19 cellular contexts compared by ENCODE assay signal in genomic region chr3:186477033-186477432, GRCh38.
A peak's percentile ranks its signal among the peaks of the same experiment; 100 is the strongest.
DNase-seq lines count a peak whose midpoint lies in the region; ATAC-seq, FAIRE-seq and TF ChIP-seq lines count a peak whose summit lies in the region.
"Had no signal": no experiment of that assay in that cellular context is flagged by ENCODE, and none has a peak within 500 bp of the region (broad histone marks: within the 10 kb centered on the region; RNA-seq: fewer than 3 reads in every experiment).

No MANE protein-coding gene starts in this region.

- no peak overlapping the region for H2BK20ac ChIP-seq in IMR-90 (ENCODE audit: low read depth, low read length)

- H3K79me2 ChIP-seq in GM12878 (ENCODE audit: control insufficient read depth, insufficient read depth, low read length), result no peaks in the 10 kb centered on the region

- no peaks in the 10 kb centered on the region for H3K9me3 Mint-ChIP-seq in stimulated activated naive CD8-positive, alpha-beta T cell treated with anti-CD3 and anti-CD28 coated beads, Interleukin-15, amount 100 ng/mL, for 72 hours
- H3K9me3 Mint-ChIP-seq in stimulated activated effector memory CD8-positive, alpha-beta T cell treated with anti-CD3 and anti-CD28 coated beads, Interleukin-12 subunit alpha, Interleukin-12 subunit beta, amount 100 ng/mL, for 72 hours, result no peaks in the 10 kb centered on the region

- POLR2A ChIA-PET in IMR-90 (lab: Charles Lee; ENCODE audit: unreplicated experiment) (no interaction called here), GM12878 (lab: Charles Lee) (interaction anchor here (1.2 kb wide), 1 partner anchor 12 kb away, joined by 3 read pairs; no protein-coding TSS in a partner anchor)

- no peaks in the 10 kb centered on the region for H3K79me1 ChIP-seq in IMR-90 (ENCODE audit: low read depth in 1 of 2, low read length in 2 of 2)

- TF ChIP-seq POLR2A in IMR-90 (IDR thresholded peaks at IDR 0.05; ENCODE audit: low read depth, low read length), result no peak
- TF ChIP-seq POLR2A in GM12878 (IDR thresholded peaks at IDR 0.05; ENCODE audit: low read depth, low read length), result no peak

- no peak overlapping the region for H3K4me3 ChIP-seq in IMR-90 (ENCODE audit: insufficient read depth, low read depth, low read length)
- no peak overlapping the region for H3K4me3 ChIP-seq in GM12878
- H3K4me3 ChIP-seq: HAP-1 had no signal

- no peak for TF ChIP-seq EP300 in GM12878 (IDR thresholded peaks at IDR 0.05; ENCODE audit: borderline replicate concordance in 1 of 2, control insufficient read depth in 1 of 2, low read depth in 2 of 2, low read length in 2 of 2)

- H3K27ac Mint-ChIP-seq in stimulated activated naive CD8-positive, alpha-beta T cell treated with anti-CD3 and anti-CD28 coated beads, Interleukin-15, amount 100 ng/mL, for 72 hours, result peak overlapping the region; percentile 64 to 89
- H3K27ac Mint-ChIP-seq in stimulated activated effector memory CD8-positive, alpha-beta T cell treated with anti-CD3 and anti-CD28 coated beads, Interleukin-12 subunit alpha, Interleukin-12 subunit beta, amount 100 ng/mL, for 72 hours, result no peak overlapping the region

- no peak overlapping the region for H4K8ac ChIP-seq in IMR-90 (ENCODE audit: low read depth in 2 of 2, low read length in 2 of 2)

- RAD21 ChIA-PET in GM12878 (lab: Charles Lee; ENCODE audit: unreplicated experiment), result interaction anchor here (1.1 to 1.5 kb wide), 2 partner anchors 57 to 63 kb away, joined by 4 read pairs; no protein-coding TSS in a partner anchor

- no peak overlapping the region for H2BK15ac ChIP-seq in IMR-90 (ENCODE audit: low read depth, low read length)

- in situ Hi-C loops in IMR-90 (cut with MboI; ENCODE audit: low sequenced_read_pairs), result no loop called here
- in situ Hi-C loops in GM12878 (cut with MboI), result no loop called here

- H3K4me1 ChIP-seq in IMR-90 (ENCODE audit: control insufficient read depth, insufficient read depth, low read length) (peaks cover 4% of the 10 kb centered on the region), GM12878 (ENCODE audit: control insufficient read depth, insufficient read depth, low read length) (peaks cover 10% of the 10 kb centered on the region; the same call in 1 of the 2 replicates)
- H3K4me1 ChIP-seq: HAP-1 had no signal

- dilution Hi-C loops in IMR-90 (cut with HindIII; ENCODE audit: low sequenced_read_pairs, unreplicated experiment), result no loop called here

- H2BK120ac ChIP-seq in IMR-90 (ENCODE audit: low read depth, low read length), result no peak overlapping the region

- H3K27ac ChIP-seq in IMR-90 (ENCODE audit: insufficient read depth, low read length) (no peak overlapping the region), GM12878 (ENCODE audit: control insufficient read depth, insufficient read depth) (no peak overlapping the region; the same call in 1 of the 2 replicates)

- no peak for ATAC-seq in stimulated activated naive CD8-positive, alpha-beta T cell treated with anti-CD3 and anti-CD28 coated beads, Interleukin-15, amount 100 ng/mL, for 72 hours
- no peak for ATAC-seq in stimulated activated naive CD8-positive, alpha-beta T cell treated with anti-CD3 and anti-CD28 coated beads, Interleukin-15, Interleukin-2, amounts not matched to agents 100 U/mL and 50 U/mL, for 24 hours
- ATAC-seq in IMR-90 (ENCODE audit: low read depth), result no peak
- ATAC-seq in GM12878, result no peak
- no peak for ATAC-seq in stimulated activated effector memory CD8-positive, alpha-beta T cell treated with anti-CD3 and anti-CD28 coated beads, Interleukin-12 subunit alpha, Interleukin-12 subunit beta, amount 100 ng/mL, for 72 hours
- ATAC-seq in HG02763 (IDR thresholded peaks at IDR 0.05; ENCODE audit: unreplicated experiment), result no peak
- ATAC-seq in activated CD4-positive, CD25-positive, alpha-beta regulatory T cell treated with anti-CD3 and anti-CD28 coated beads, Interleukin-2, amount 50 U/mL, for 24 hours, result no peak
- ATAC-seq: PC-3 had no signal

- WGBS in IMR-90 (ENCODE audit: extremely low coverage in 2 of 2, insufficient read length in 1 of 2), 2 experiments, result 88% methylated on average over 6 of the region's 8 CpGs; no CpG with 5 or more reads in 1 of the 2 experiments
- 83% methylated on average over 8 of the region's 8 CpGs for WGBS in GM12878 (ENCODE audit: insufficient coverage, insufficient replicate concordance, low lambda C conversion rate, missing lambda C conversion rate)

- no peak overlapping the region for H4K91ac ChIP-seq in IMR-90 (ENCODE audit: insufficient read depth, low read depth, low read length)

- no peak overlapping the region for H3K14ac ChIP-seq in IMR-90 (replicated peaks; ENCODE audit: low read depth, low read length)

- TF ChIP-seq RAD21 in IMR-90 (IDR thresholded peaks at IDR 0.05; ENCODE audit: low read length), result no peak
- TF ChIP-seq RAD21 in GM12878 (IDR thresholded peaks at IDR 0.05; ENCODE audit: insufficient read depth, low read depth, low read length), result no peak

- H3K9me1 ChIP-seq in IMR-90 (ENCODE audit: insufficient read depth, low read length), result no peaks in the 10 kb centered on the region

- H3K4me2 ChIP-seq in IMR-90 (ENCODE audit: low read depth, low read length) (no peak overlapping the region), GM12878 (ENCODE audit: control insufficient read depth, insufficient read depth) (no peak overlapping the region)
- H3K4me2 ChIP-seq: SK-N-SH had no signal

- no peak for FAIRE-seq in GM12878 (lab: Jason Lieb, UNC)
- FAIRE-seq: GM12891 had no signal

- no peak overlapping the region for H3K9ac ChIP-seq in IMR-90 (ENCODE audit: low read depth, low read length)
- peak overlapping the region; percentile 17; the same call in 1 of the 2 replicates for H3K9ac ChIP-seq in GM12878 (ENCODE audit: control insufficient read depth, insufficient read depth, low read length)
- H3K9ac ChIP-seq: SK-N-SH had no signal

- H3K9me3 ChIP-seq in IMR-90 (ENCODE audit: control insufficient read depth, insufficient read depth, low read length) (no peaks in the 10 kb centered on the region), GM12878 (replicated peaks; ENCODE audit: control insufficient read depth, insufficient read depth, low read length) (no peaks in the 10 kb centered on the region)
- H3K9me3 ChIP-seq: HAP-1, SK-N-SH had no signal

- no peaks in the 10 kb centered on the region for H3K36me3 ChIP-seq in IMR-90 (ENCODE audit: control insufficient read depth, insufficient read depth, low read length)
- no peaks in the 10 kb centered on the region for H3K36me3 ChIP-seq in GM12878 (ENCODE audit: control insufficient read depth in 2 of 2, insufficient read depth in 2 of 2, low read length in 1 of 2)
- H3K36me3 ChIP-seq: HAP-1 had no signal

- CTCF ChIA-PET in IMR-90 (lab: Yijun Ruan, JAX), result no interaction called here
- CTCF ChIA-PET in GM12878 (lab: Yijun Ruan, JAX), result no interaction called here

- no peaks in the 10 kb centered on the region for H4K20me1 ChIP-seq in IMR-90 (ENCODE audit: insufficient read depth, low read length)
- H4K20me1 ChIP-seq in GM12878 (ENCODE audit: control insufficient read depth, insufficient read depth), result no peaks in the 10 kb centered on the region

- no peak overlapping the region for H3K23ac ChIP-seq in IMR-90 (ENCODE audit: low read depth, low read length)

- no peak overlapping the region for H2AK9ac ChIP-seq in IMR-90 (replicated peaks; ENCODE audit: low read depth, low read length, poor library complexity)

- H2AK5ac ChIP-seq in IMR-90 (ENCODE audit: low read depth, low read length), result no peak overlapping the region

- H3K18ac ChIP-seq in IMR-90 (ENCODE audit: low read depth, low read length), result 0 out of 2 replicates have a peak overlapping the region, but pooled peaks have one; percentile 27

- BruUV-seq in IMR-90 (replicated peaks; lab: Mats Ljungman, UMichigan) (no TSS peak), GM12878 (replicated peaks; lab: Mats Ljungman, UMichigan) (no TSS peak)

- TF ChIP-seq CTCF in IMR-90 (conservative IDR thresholded peaks at IDR 0.05; ENCODE audit: low read depth, low read length), result no peak
- TF ChIP-seq CTCF in GM12878 (IDR thresholded peaks at IDR 0.05 in 2 of 3, conservative IDR thresholded peaks at IDR 0.05 in 1 of 3; ENCODE audit: control insufficient read depth in 2 of 3, extremely low read depth in 1 of 3, insufficient read depth in 1 of 3, low read depth in 3 of 3, low read length in 3 of 3), result no peak

- no peaks in the 10 kb centered on the region for H3K36me3 Mint-ChIP-seq in stimulated activated effector memory CD8-positive, alpha-beta T cell treated with anti-CD3 and anti-CD28 coated beads, Interleukin-12 subunit alpha, Interleukin-12 subunit beta, amount 100 ng/mL, for 72 hours

- SMC1A ChIA-PET in GM12878 (lab: Charles Lee; ENCODE audit: uncharacterized antibody, unreplicated experiment), result interaction anchor here (0.6 to 1.7 kb wide), 5 partner anchors 9 to 244 kb away, joined by 3 to 6 read pairs (median 3); no protein-coding TSS in a partner anchor

- peaks cover 12% of the 10 kb centered on the region for H3K4me1 Mint-ChIP-seq in stimulated activated naive CD8-positive, alpha-beta T cell treated with anti-CD3 and anti-CD28 coated beads, Interleukin-15, amount 100 ng/mL, for 72 hours
- peaks cover 8% of the 10 kb centered on the region for H3K4me1 Mint-ChIP-seq in stimulated activated effector memory CD8-positive, alpha-beta T cell treated with anti-CD3 and anti-CD28 coated beads, Interleukin-12 subunit alpha, Interleukin-12 subunit beta, amount 100 ng/mL, for 72 hours

- no peak overlapping the region for H2BK5ac ChIP-seq in IMR-90 (ENCODE audit: low read depth, low read length, poor library complexity, severe bottlenecking)

- H3K4ac ChIP-seq in IMR-90 (ENCODE audit: low read depth, low read length), result no peak overlapping the region

- H3K27me3 Mint-ChIP-seq in stimulated activated naive CD8-positive, alpha-beta T cell treated with anti-CD3 and anti-CD28 coated beads, Interleukin-15, amount 100 ng/mL, for 72 hours, result peaks cover 9% of the 10 kb centered on the region

- H3K4me3 Mint-ChIP-seq in stimulated activated naive CD8-positive, alpha-beta T cell treated with anti-CD3 and anti-CD28 coated beads, Interleukin-15, amount 100 ng/mL, for 72 hours, result peak overlapping the region; percentile 37 to 72
- peak overlapping the region; percentile 2 for H3K4me3 Mint-ChIP-seq in stimulated activated effector memory CD8-positive, alpha-beta T cell treated with anti-CD3 and anti-CD28 coated beads, Interleukin-12 subunit alpha, Interleukin-12 subunit beta, amount 100 ng/mL, for 72 hours

- H2AFZ ChIP-seq in IMR-90 (replicated peaks; ENCODE audit: low read length, poor library complexity) (no peak overlapping the region), GM12878 (ENCODE audit: control insufficient read depth, low read depth, low read length) (peak overlapping the region; percentile 20; the same call in 1 of the 2 replicates)

- H4K5ac ChIP-seq in IMR-90 (ENCODE audit: low read depth, low read length), result no peak overlapping the region; the same call in 1 of the 2 replicates

- H3K56ac ChIP-seq in IMR-90 (ENCODE audit: extremely low read depth, insufficient read depth, low read length), result no peak overlapping the region

- intact Hi-C loops in IMR-90 (cut with micrococcal nuclease), result no loop called here
- intact Hi-C loops in GM12878 (cut with micrococcal nuclease; ENCODE audit: unreplicated experiment), result no loop called here

- H3K27me3 ChIP-seq in IMR-90 (ENCODE audit: control insufficient read depth, insufficient read depth, low read length) (peaks cover 7% of the 10 kb centered on the region), GM12878 (replicated peaks in 1 of 2; ENCODE audit: control insufficient read depth in 2 of 2, insufficient read depth in 2 of 2, low read length in 1 of 2) (no peaks in the 10 kb centered on the region)

- no peak for DNase-seq in stimulated activated naive CD8-positive, alpha-beta T cell treated with anti-CD3 and anti-CD28 coated beads, Interleukin-15, amount 100 ng/mL, for 72 hours
- no peak for DNase-seq in stimulated activated naive CD8-positive, alpha-beta T cell treated with anti-CD3 and anti-CD28 coated beads, Interleukin-15, Interleukin-2, amounts not matched to agents 100 U/mL and 50 U/mL, for 24 hours
- DNase-seq in IMR-90, result no peak
- no peak for DNase-seq in GM12878 (ENCODE audit: low read depth, low spot score)
- DNase-seq in stimulated activated effector memory CD8-positive, alpha-beta T cell treated with anti-CD3 and anti-CD28 coated beads, Interleukin-12 subunit alpha, Interleukin-12 subunit beta, amount 100 ng/mL, for 72 hours (ENCODE audit: low spot score in 2 of 2), result peak in 1 of 2 donors; percentile 35
- DNase-seq in nucleus accumbens (lab: John Stamatoyannopoulos, UW), result no peak
- DNase-seq: DMS79 treated with DMSO at 0.1 percent for 48 hours, NCI-H1105 treated with DMSO at 0.1 percent for 48 hours, NCI-H187, NCI-H2227 treated with DMSO at 0.1 percent for 48 hours, NCI-H524 treated with DMSO at 0.1 percent for 48 hours, PC-3, RPMI8226, SHP77 treated with DMSO at 0.1 percent for 48 hours, SK-N-SH had no signal
